Comparison of ENCODE assay signal across 3 cellular contexts in genomic region chr10:131239926-131240325, GRCh38.
"Had no signal": no experiment of that assay in that cellular context is flagged by ENCODE, and none has a peak within 500 bp of the region (broad histone marks: within the 10 kb centered on the region; RNA-seq: fewer than 3 reads in every experiment).

No MANE protein-coding gene starts in this region.

- H3K4me3 ChIP-seq: GM12878 had no signal

- ATAC-seq: GM12878 had no signal

- DNase-seq: GDM1, GF-D8 had no signal
